In the genomic region with DNA sequence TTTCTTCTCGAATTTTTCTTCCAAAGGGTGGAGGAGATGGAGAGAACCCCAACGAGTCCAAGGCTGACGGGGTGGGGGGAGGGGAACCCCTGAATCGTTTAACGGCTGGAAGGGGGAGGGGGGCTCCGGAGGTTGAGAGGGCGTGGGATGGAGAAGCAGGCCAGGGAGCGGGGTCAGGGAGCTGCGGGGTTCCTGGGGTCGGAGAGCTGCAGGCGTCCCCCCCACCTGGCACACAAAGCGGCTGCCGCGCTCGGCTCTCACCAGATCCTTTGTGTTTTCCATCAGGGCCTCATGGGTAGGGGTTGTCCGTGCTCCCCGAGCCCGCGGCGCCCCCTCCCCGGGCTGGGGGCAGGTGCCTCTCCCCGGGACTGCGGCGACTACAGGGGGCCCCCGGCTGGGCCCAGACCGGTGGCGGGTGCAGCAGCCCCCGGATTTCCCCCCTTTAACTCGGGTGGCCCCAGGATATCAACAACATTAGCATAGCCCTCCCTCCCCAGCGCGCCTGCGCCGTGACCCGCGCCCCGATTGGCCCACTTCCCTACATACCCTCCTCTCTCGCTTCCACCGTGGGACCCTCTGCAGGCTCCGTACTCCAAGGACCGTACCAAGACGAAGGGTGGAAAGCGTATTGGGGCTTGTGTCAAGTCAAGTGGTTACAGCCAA, we compare ENCODE assay signal across 8 cellular contexts. TPM values are rescaled to one million over a fixed set of nuclear protein-coding genes. Genes with fewer than 3 reads are reported as not detected.
DNase-seq lines count a peak whose midpoint lies in the region; ATAC-seq and TF ChIP-seq lines count a peak whose summit lies in the region.

Gene MBTD1 (minus strand): TSS at position 476 of the 663 bp plus-strand sequence. CDS start 34,888 bp downstream, outside the sequence.

- peaks cover 64% of the 10 kb centered on the region for H3K4me1 Mint-ChIP-seq in activated T-cell treated with anti-CD3 and anti-CD28 coated beads, Interleukin-2, amount 50 U/mL, for 4 hours (ENCODE audit: low read depth)

- H3K4me1 ChIP-seq in mucosa of stomach (ENCODE audit: control insufficient read depth, insufficient read depth, low read length) = peaks cover 37% of the 10 kb centered on the region

- peak; percentile 74 for ATAC-seq in GM21576 (IDR thresholded peaks at IDR 0.05; ENCODE audit: unreplicated experiment)
- ATAC-seq in activated T-cell treated with anti-CD3 and anti-CD28 coated beads, Interleukin-2, amount 50 U/mL, for 4 hours = peak; percentile 86
- ATAC-seq in esophagus mucosa = peak; percentile 92

- H3K9me3 ChIP-seq in mucosa of stomach (ENCODE audit: control insufficient read depth, low read length) = no peaks in the 10 kb centered on the region

- no peaks in the 10 kb centered on the region for H3K9me3 Mint-ChIP-seq in activated T-cell treated with anti-CD3 and anti-CD28 coated beads, Interleukin-2, amount 50 U/mL, for 4 hours

- H3K9ac ChIP-seq in mucosa of stomach (ENCODE audit: low read length) = peak within 1 kb of the TSS; percentile 95

- H3K36me3 ChIP-seq in mucosa of stomach (ENCODE audit: control insufficient read depth, insufficient read depth, low read length) = no peaks in the 10 kb centered on the region

- peak within 1 kb of the TSS; percentile 89 for H3K4me3 Mint-ChIP-seq in activated T-cell treated with anti-CD3 and anti-CD28 coated beads, Interleukin-2, amount 50 U/mL, for 4 hours

- no peaks in the 10 kb centered on the region for H3K27me3 ChIP-seq in mucosa of stomach (ENCODE audit: control insufficient read depth, insufficient read depth, low read length)

- H3K4me3 ChIP-seq in Jurkat, Clone E6-1 (ENCODE audit: low read length) = peak within 1 kb of the TSS; percentile 58
- peak within 1 kb of the TSS; percentile 75 for H3K4me3 ChIP-seq in mucosa of stomach (ENCODE audit: low read length)

- peaks cover 20% of the 10 kb centered on the region for H3K36me3 Mint-ChIP-seq in activated T-cell treated with anti-CD3 and anti-CD28 coated beads, Interleukin-2, amount 50 U/mL, for 4 hours (ENCODE audit: insufficient read depth)

- peak; percentile 98 for DNase-seq in DMS 273 (lab: John Stamatoyannopoulos, UW; ENCODE audit: unreplicated experiment)
- peak; percentile 97 for DNase-seq in Jurkat, Clone E6-1 (ENCODE audit: low read depth, low spot score)
- peak; percentile 89 for DNase-seq in activated T-cell treated with anti-CD3 and anti-CD28 coated beads, Interleukin-2, amount 50 U/mL, for 4 hours
- DNase-seq in stimulated activated CD8-positive, alpha-beta memory T cell treated with anti-CD3 and anti-CD28 coated beads, Interleukin-4, amount 100 ng/mL, for 48 hours = peak; percentile 97

- H3K27me3 Mint-ChIP-seq in activated T-cell treated with anti-CD3 and anti-CD28 coated beads, Interleukin-2, amount 50 U/mL, for 4 hours (ENCODE audit: low read depth) = no peaks in the 10 kb centered on the region

TF ChIP-seq in PFSK-1, 5 proteins besides CTCF, POLR2A, EP300 and RAD21:
- TF ChIP-seq SIN3A (IDR thresholded peaks at IDR 0.05; ENCODE audit: borderline replicate concordance, insufficient read depth, low read length) = no peak
- peak; percentile 34 for TF ChIP-seq FOXP2 (optimal IDR thresholded peaks at IDR 0.05; ENCODE audit: borderline replicate concordance, extremely low read depth, extremely low read length, insufficient read depth)

RNA-seq across cellular contexts. Expression of gene MBTD1, which starts in this region (rescaled TPM):
- polyA plus RNA-seq in Jurkat, Clone E6-1 (2012; ENCODE audit: insufficient read depth, insufficient read length) = 16.3 TPM
- polyA plus RNA-seq in PFSK-1 (2012; ENCODE audit: insufficient read length, low read depth) = 2.1 TPM
- total RNA-seq in activated T-cell treated with anti-CD3 and anti-CD28 coated beads, Interleukin-2, amount 50 U/mL, for 4 hours = 1 to 10 TPM; 6.6 to 8.1 (median 7.0) TPM
- total RNA-seq in esophagus mucosa = 8.2 TPM

Comparison
In these comparisons a context has a peak if more than half of its experiments do, and no peak if none do; other contexts are left out.
1. Peak in every context shown above with its lines: DNase-seq, ATAC-seq and H3K4me3 ChIP-seq.